ENCODE assay signal across 10 cellular contexts in genomic region chr11:65916391-65916790, GRCh38. TPM values are rescaled to one million over a fixed set of nuclear protein-coding genes. Genes with fewer than 3 reads are reported as not detected.
DNase-seq lines count a peak whose midpoint lies in the region; ATAC-seq, FAIRE-seq and TF ChIP-seq lines count a peak whose summit lies in the region.
"Had no signal": no experiment of that assay in that cellular context is flagged by ENCODE, and none has a peak within 500 bp of the region (broad histone marks: within the 10 kb centered on the region; RNA-seq: fewer than 3 reads in every experiment).

No MANE protein-coding gene starts in this region.

- peak overlapping the region; percentile 72 for H3K4me3 Mint-ChIP-seq in activated naive CD8-positive, alpha-beta T cell
- no peak overlapping the region for H3K4me3 Mint-ChIP-seq in activated naive CD8-positive, alpha-beta T cell treated with anti-CD3 and anti-CD28 coated beads, Interleukin-2, amount 50 U/mL, for 24 hours
- peak overlapping the region; percentile 76 for H3K4me3 Mint-ChIP-seq in astrocyte (ENCODE audit: unreplicated experiment)

- TF ChIP-seq POLR2A in tibial nerve (IDR thresholded peaks at IDR 0.05) = no peak

- H3K36me3 Mint-ChIP-seq in activated naive CD8-positive, alpha-beta T cell = no peaks in the 10 kb centered on the region
- no peaks in the 10 kb centered on the region for H3K36me3 Mint-ChIP-seq in activated naive CD8-positive, alpha-beta T cell treated with anti-CD3 and anti-CD28 coated beads, Interleukin-2, amount 50 U/mL, for 24 hours (ENCODE audit: low read depth)
- peaks cover 2% of the 10 kb centered on the region for H3K36me3 Mint-ChIP-seq in astrocyte (ENCODE audit: low read depth, unreplicated experiment)

- peak overlapping the region; percentile 81 to 97 for H3K18ac ChIP-seq in mesenchymal stem cell (ENCODE audit: low read depth in 1 of 2, low read length in 2 of 2)

- peaks cover 39% of the 10 kb centered on the region for H3K4me1 Mint-ChIP-seq in activated naive CD8-positive, alpha-beta T cell (ENCODE audit: low read depth)
- peaks cover 48% of the 10 kb centered on the region for H3K4me1 Mint-ChIP-seq in activated naive CD8-positive, alpha-beta T cell treated with anti-CD3 and anti-CD28 coated beads, Interleukin-2, amount 50 U/mL, for 24 hours
- H3K4me1 Mint-ChIP-seq in astrocyte (ENCODE audit: low read depth, unreplicated experiment) = peaks cover 34% of the 10 kb centered on the region

- no peak overlapping the region for H3K4me3 ChIP-seq in astrocyte (ENCODE audit: insufficient read depth, low read depth, low read length)
- H3K4me3 ChIP-seq in mesenchymal stem cell (ENCODE audit: insufficient read depth in 1 of 2, low read depth in 1 of 2, low read length in 2 of 2) = peak overlapping the region in 1 of 2 experiments; percentile 98
- H3K4me3 ChIP-seq in tibial nerve = no peak overlapping the region

- TF ChIP-seq CTCF in astrocyte (IDR thresholded peaks at IDR 0.05; ENCODE audit: insufficient read depth, low read depth, low read length) (no peak), tibial nerve (IDR thresholded peaks at IDR 0.05) (no peak)

- H3K36me3 ChIP-seq in astrocyte (ENCODE audit: insufficient read depth, low read length) = peaks cover 8% of the 10 kb centered on the region
- peaks cover 22 to 26% of the 10 kb centered on the region in 2 experiments for H3K36me3 ChIP-seq in mesenchymal stem cell (ENCODE audit: control insufficient read depth in 1 of 2, insufficient read depth in 2 of 2, low read depth in 1 of 2, low read length in 2 of 2)
- H3K36me3 ChIP-seq in tibial nerve = peaks cover 0 to 5% (median 0%) of the 10 kb centered on the region in 3 donors

- peak overlapping the region; percentile 93 for H2AK5ac ChIP-seq in mesenchymal stem cell (ENCODE audit: low read length, severe bottlenecking)

- peak overlapping the region; percentile 77 for H3K27ac Mint-ChIP-seq in activated naive CD8-positive, alpha-beta T cell
- no peak overlapping the region for H3K27ac Mint-ChIP-seq in activated naive CD8-positive, alpha-beta T cell treated with anti-CD3 and anti-CD28 coated beads, Interleukin-2, amount 50 U/mL, for 24 hours
- peak overlapping the region; percentile 98 for H3K27ac Mint-ChIP-seq in astrocyte (ENCODE audit: unreplicated experiment)

- peaks cover 9% of the 10 kb centered on the region for H4K20me1 ChIP-seq in astrocyte (ENCODE audit: insufficient read depth, low read length)

- 64% methylated on average over 6 of the region's 7 CpGs for WGBS in mesenchymal stem cell
- 69 to 74% methylated on average over 4 to 7 of the region's 7 CpGs for WGBS in tibial nerve, 2 donors

- peak overlapping the region; percentile 66 for H3K9ac ChIP-seq in astrocyte (ENCODE audit: low read length)
- peak overlapping the region; percentile 98 for H3K9ac ChIP-seq in mesenchymal stem cell (ENCODE audit: low read length)

- peak overlapping the region in 1 of 2 experiments; percentile 71 for H3K23ac ChIP-seq in mesenchymal stem cell (ENCODE audit: low read length in 2 of 2)

- peaks cover 16% of the 10 kb centered on the region for H3K79me1 ChIP-seq in mesenchymal stem cell (replicated peaks; ENCODE audit: low read length, poor library complexity, severe bottlenecking)

- no peak overlapping the region for H3K14ac ChIP-seq in mesenchymal stem cell (ENCODE audit: low read length in 2 of 2)

- H2AFZ ChIP-seq in astrocyte (ENCODE audit: low read depth, low read length) = no peak overlapping the region
- H2AFZ ChIP-seq in mesenchymal stem cell (ENCODE audit: low read depth, low read length) = no peak overlapping the region

- H3K27me3 ChIP-seq in astrocyte (ENCODE audit: insufficient read depth, low read length) = no peaks in the 10 kb centered on the region
- H3K27me3 ChIP-seq in mesenchymal stem cell (ENCODE audit: control insufficient read depth in 1 of 2, insufficient read depth in 1 of 2, low read length in 2 of 2) = no peaks in the 10 kb centered on the region
- no peaks in the 10 kb centered on the region for H3K27me3 ChIP-seq in tibial nerve

- H2BK12ac ChIP-seq in mesenchymal stem cell (ENCODE audit: low read length in 2 of 2) = peak overlapping the region; percentile 75 to 95

- peak overlapping the region; percentile 98 for H2BK15ac ChIP-seq in mesenchymal stem cell (ENCODE audit: low read depth, poor library complexity, severe bottlenecking)

- H3K4me2 ChIP-seq in astrocyte (ENCODE audit: low read length) = peak overlapping the region; percentile 98
- peak overlapping the region; percentile 1 for H3K4me2 ChIP-seq in mesenchymal stem cell (ENCODE audit: low read length, poor library complexity, severe bottlenecking)

- TF ChIP-seq EP300 in tibial nerve (IDR thresholded peaks at IDR 0.05) = no peak

- peak overlapping the region; percentile 95 for H2BK5ac ChIP-seq in mesenchymal stem cell (ENCODE audit: low read depth, low read length, poor library complexity, severe bottlenecking)

- ATAC-seq in activated naive CD8-positive, alpha-beta T cell treated with anti-CD3 and anti-CD28 coated beads, Interleukin-2, amount 50 U/mL, for 24 hours = no peak

- H4K8ac ChIP-seq in mesenchymal stem cell (ENCODE audit: low read length) = peak overlapping the region; percentile 86

- H2BK120ac ChIP-seq in mesenchymal stem cell (ENCODE audit: low read depth, low read length) = peak overlapping the region; percentile 89

- no peak for DNase-seq in activated naive CD8-positive, alpha-beta T cell treated with anti-CD3 and anti-CD28 coated beads, Interleukin-2, amount 50 U/mL, for 24 hours
- DNase-seq in astrocyte (ENCODE audit: low read depth) = no peak
- no peak for DNase-seq in mesenchymal stem cell
- no peak for DNase-seq in tibial nerve (ENCODE audit: low spot score in 2 of 2)
- no peak for DNase-seq in NCI-H187 (lab: John Stamatoyannopoulos, UW)
- DNase-seq in SK-N-DZ (ENCODE audit: low spot score) = no peak
- no peak for DNase-seq in HT-29 (ENCODE audit: low spot score)
- DNase-seq: NCI-H2029 had no signal

- peak overlapping the region; percentile 91 for H4K91ac ChIP-seq in mesenchymal stem cell (ENCODE audit: low read length)

- H3K9me3 Mint-ChIP-seq in activated naive CD8-positive, alpha-beta T cell (ENCODE audit: low read depth) = no peaks in the 10 kb centered on the region
- H3K9me3 Mint-ChIP-seq in activated naive CD8-positive, alpha-beta T cell treated with anti-CD3 and anti-CD28 coated beads, Interleukin-2, amount 50 U/mL, for 24 hours = no peaks in the 10 kb centered on the region
- H3K9me3 Mint-ChIP-seq in astrocyte (ENCODE audit: unreplicated experiment) = no peaks in the 10 kb centered on the region

- peaks cover 53% of the 10 kb centered on the region for H3K79me2 ChIP-seq in astrocyte (ENCODE audit: insufficient read depth, low read length)

- H3K9me3 ChIP-seq in astrocyte (ENCODE audit: insufficient read depth, low read depth, low read length) = no peaks in the 10 kb centered on the region
- no peaks in the 10 kb centered on the region for H3K9me3 ChIP-seq in mesenchymal stem cell (ENCODE audit: control insufficient read depth, low read length)
- H3K9me3 ChIP-seq in tibial nerve = no peaks in the 10 kb centered on the region

- H3K4ac ChIP-seq in mesenchymal stem cell (ENCODE audit: low read depth in 1 of 2, low read length in 2 of 2) = peak overlapping the region; percentile 93 to 95

- H3K27ac ChIP-seq in astrocyte (ENCODE audit: low read depth, low read length) = peak overlapping the region; percentile 97
- H3K27ac ChIP-seq in mesenchymal stem cell (ENCODE audit: low read length, poor library complexity, severe bottlenecking) = peak overlapping the region; percentile 99
- peak overlapping the region; percentile 19 to 97 (median 85) for H3K27ac ChIP-seq in tibial nerve

- H3K4me1 ChIP-seq in astrocyte (ENCODE audit: insufficient read depth, low read length) = peaks cover 73% of the 10 kb centered on the region
- H3K4me1 ChIP-seq in mesenchymal stem cell (ENCODE audit: control insufficient read depth, insufficient read depth, low read depth, low read length) = peaks cover 69% of the 10 kb centered on the region
- peaks cover 4 to 74% (median 50%) of the 10 kb centered on the region in 4 donors for H3K4me1 ChIP-seq in tibial nerve

- H3K27me3 Mint-ChIP-seq in activated naive CD8-positive, alpha-beta T cell = no peaks in the 10 kb centered on the region
- H3K27me3 Mint-ChIP-seq in activated naive CD8-positive, alpha-beta T cell treated with anti-CD3 and anti-CD28 coated beads, Interleukin-2, amount 50 U/mL, for 24 hours = no peaks in the 10 kb centered on the region
- no peaks in the 10 kb centered on the region for H3K27me3 Mint-ChIP-seq in astrocyte (ENCODE audit: low read depth, unreplicated experiment)

- no peak for FAIRE-seq in astrocyte (lab: Jason Lieb, UNC)
- FAIRE-seq: TTC549 had no signal

RNA-seq across cellular contexts. Expression of gene C11orf68, which starts 2.5 kb away (rescaled TPM):
- 34.6 and 35.3 TPM in 2 replicates for total RNA-seq in astrocyte
- 38.9 TPM for polyA plus RNA-seq in mesenchymal stem cell (2013, experiment 1 of 2)
- 38.2 TPM for polyA plus RNA-seq in mesenchymal stem cell (2013, experiment 2 of 2)
- total RNA-seq in tibial nerve = 10 to 100 TPM; 14.7 to 30.4 (median 21.7) TPM
- polyA plus RNA-seq in SK-N-DZ (2014; cell fraction: cytosol; rRNA removed) = 13.3 and 20.3 TPM in 2 replicates
- 9.9 and 10.5 TPM in 2 replicates for polyA plus RNA-seq in SK-N-DZ (2014; cell fraction: nucleus; rRNA removed)
- 21.7 and 24.5 TPM in 2 replicates for total RNA-seq in HT-29 (2014; rRNA removed; shearing (Covaris generic))

RNA-seq across cellular contexts. Expression of gene DRAP1, which starts 2.8 kb away (rescaled TPM):
- total RNA-seq in astrocyte (158 and 169 TPM in 2 replicates), tibial nerve (100 to 1,000 TPM in 2 of 4 donors, 10 to 100 TPM in 2; 64.5 to 134 (median 93.3) TPM)
- polyA plus RNA-seq in mesenchymal stem cell (2013, experiment 1 of 2) = 177 TPM
- 180 TPM for polyA plus RNA-seq in mesenchymal stem cell (2013, experiment 2 of 2)
- polyA plus RNA-seq in SK-N-DZ (2014; cell fraction: cytosol; rRNA removed) = 63.8 and 70.1 TPM in 2 replicates
- polyA plus RNA-seq in SK-N-DZ (2014; cell fraction: nucleus; rRNA removed) = 69.2 and 74.1 TPM in 2 replicates
- total RNA-seq in HT-29 (2014; rRNA removed; shearing (Covaris generic)) = 208 and 228 TPM in 2 replicates

RNA-seq across cellular contexts. Expression of gene FOSL1, which starts 16.2 kb away (rescaled TPM):
- total RNA-seq in astrocyte (24.5 and 37.9 TPM in 2 replicates), tibial nerve (1 to 10 TPM in 3 of 4 donors, not detected in 1; 1.3 to 3.3 (median 1.4) TPM)
- polyA plus RNA-seq in mesenchymal stem cell (2013, experiment 1 of 2) = 40.2 TPM
- 38.9 TPM for polyA plus RNA-seq in mesenchymal stem cell (2013, experiment 2 of 2)
- polyA plus RNA-seq in SK-N-DZ (2014; cell fraction: cytosol; rRNA removed) = not detected in 2 replicates
- polyA plus RNA-seq in SK-N-DZ (2014; cell fraction: nucleus; rRNA removed) = not detected in 2 replicates
- total RNA-seq in HT-29 (2014; rRNA removed; shearing (Covaris generic)) = 123 and 140 TPM in 2 replicates

RNA-seq across cellular contexts. Expression of gene CCDC85B, which starts 25.9 kb away (rescaled TPM):
- total RNA-seq in astrocyte (29.9 and 31.4 TPM in 2 replicates), tibial nerve (100 to 1,000 TPM in 2 of 4 donors, 10 to 100 TPM in 2; 73.0 to 108 (median 89.4) TPM)
- 16.4 TPM for polyA plus RNA-seq in mesenchymal stem cell (2013, experiment 1 of 2)
- polyA plus RNA-seq in mesenchymal stem cell (2013, experiment 2 of 2) = 16.3 TPM
- 23.0 and 33.6 TPM in 2 replicates for polyA plus RNA-seq in SK-N-DZ (2014; cell fraction: cytosol; rRNA removed)
- 25.6 and 28.1 TPM in 2 replicates for polyA plus RNA-seq in SK-N-DZ (2014; cell fraction: nucleus; rRNA removed)
- 148 and 155 TPM in 2 replicates for total RNA-seq in HT-29 (2014; rRNA removed; shearing (Covaris generic))

RNA-seq across cellular contexts. Expression of gene FIBP, which starts 28.1 kb away (rescaled TPM):
- total RNA-seq in astrocyte (67.4 and 68.7 TPM in 2 replicates), tibial nerve (10 to 100 TPM; 53.6 to 73.2 (median 63.7) TPM)
- 105 TPM for polyA plus RNA-seq in mesenchymal stem cell (2013, experiment 1 of 2)
- polyA plus RNA-seq in mesenchymal stem cell (2013, experiment 2 of 2) = 106 TPM
- 115 and 152 TPM in 2 replicates for polyA plus RNA-seq in SK-N-DZ (2014; cell fraction: cytosol; rRNA removed)
- polyA plus RNA-seq in SK-N-DZ (2014; cell fraction: nucleus; rRNA removed) = 150 and 171 TPM in 2 replicates
- 302 and 303 TPM in 2 replicates for total RNA-seq in HT-29 (2014; rRNA removed; shearing (Covaris generic))
